1 cellular context compared by ENCODE assay signal in the genomic region with DNA sequence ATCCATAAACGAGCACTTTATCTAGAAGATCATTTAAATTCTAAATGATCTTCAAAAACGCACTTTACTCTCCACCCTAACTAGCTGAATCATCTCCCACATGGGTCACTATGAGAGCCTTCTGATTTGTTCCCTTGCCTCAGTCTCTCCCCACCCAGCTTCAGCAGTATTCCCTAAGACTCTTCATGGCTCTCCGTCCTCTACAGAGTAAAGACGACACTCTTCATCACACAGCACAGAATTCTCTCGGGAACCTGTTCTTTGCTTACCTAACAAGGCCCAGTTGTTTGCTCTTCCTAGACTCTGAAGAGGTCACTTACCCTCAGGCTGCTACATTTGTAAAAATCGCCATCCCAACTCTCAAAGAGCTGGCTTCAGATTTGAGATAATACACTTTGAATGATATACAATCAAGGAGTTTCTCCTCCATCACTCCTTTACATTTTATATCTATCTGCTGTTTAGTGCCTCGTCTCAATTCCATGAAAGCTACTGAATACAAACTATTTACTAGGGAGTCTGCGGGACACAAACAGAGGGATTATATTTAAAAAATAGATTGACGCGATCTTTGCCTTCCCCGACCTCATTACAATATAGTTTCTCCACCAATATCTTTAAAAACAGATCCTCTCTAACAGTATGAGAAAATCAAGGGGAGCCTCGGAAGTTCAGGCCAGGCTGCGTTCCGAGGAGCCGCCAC.
TF ChIP-seq lines count a peak whose summit lies in the region.

No MANE protein-coding gene starts in this region.

TF ChIP-seq in endothelial cell of umbilical vein, 7 proteins besides CTCF, POLR2A, EP300 and RAD21:
- TF ChIP-seq JUN (IDR thresholded peaks at IDR 0.05; ENCODE audit: borderline replicate concordance, insufficient read depth, insufficient read length, low read depth) (no peak), POLR2AphosphoS5 (IDR thresholded peaks at IDR 0.05; ENCODE audit: insufficient read depth, low read depth, low read length) (no peak), EZH2 (IDR thresholded peaks at IDR 0.05; ENCODE audit: borderline replicate concordance, low read depth, low read length, severe bottlenecking) (no peak), MAX (IDR thresholded peaks at IDR 0.05; ENCODE audit: insufficient read depth, insufficient read length) (no peak), FOS (IDR thresholded peaks at IDR 0.05; ENCODE audit: borderline replicate concordance, insufficient read depth, low read length) (no peak), MYC (IDR thresholded peaks at IDR 0.05; ENCODE audit: low read depth, low read length) (no peak), GATA2 (IDR thresholded peaks at IDR 0.05; ENCODE audit: insufficient read depth, insufficient read length, low read depth, low read length) (no peak)
